Comparison of ENCODE assay signal across 38 cellular contexts in the genomic region with DNA sequence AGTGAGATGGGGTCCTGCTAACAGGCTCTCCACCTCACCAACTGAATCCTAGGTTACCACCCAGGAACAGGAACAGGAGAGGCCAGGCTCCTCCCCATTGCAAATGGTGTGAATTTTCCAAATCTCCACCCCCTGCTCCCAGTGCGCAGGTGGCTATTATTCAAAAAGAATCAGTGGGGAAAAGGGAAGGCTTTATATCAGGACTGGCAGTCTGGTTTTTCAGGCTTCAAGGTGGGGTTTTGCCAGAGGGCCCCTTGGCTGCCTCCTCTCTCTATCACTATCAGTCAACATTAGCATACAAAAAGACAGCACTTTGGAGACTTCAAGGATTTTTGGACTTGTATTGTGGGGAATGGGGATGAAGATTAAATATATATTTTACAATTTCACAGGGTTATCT.
"Had no signal": no experiment of that assay in that cellular context is flagged by ENCODE, and none has a peak within 500 bp of the region (broad histone marks: within the 10 kb centered on the region; RNA-seq: fewer than 3 reads in every experiment).

No MANE protein-coding gene starts in this region.

- H3K9me3 Mint-ChIP-seq: activated CD4-positive, alpha-beta T cell treated with anti-CD3 and anti-CD28 coated beads, Interleukin-2, amount 10 ng/mL, durations not matched to agents 7 days and 5 days; activated naive CD4-positive, alpha-beta T cell treated with anti-CD3 and anti-CD28 coated beads, Interleukin-2, amount 50 U/mL, for 24 hours; activated naive CD8-positive, alpha-beta T cell treated with anti-CD3 and anti-CD28 coated beads, Interleukin-2, amount 10 ng/mL, durations not matched to agents 7 days and 5 days; brain; T-helper 1 cell treated with Interleukin-12 subunit alpha and Interleukin-12 subunit beta and Interleukin-4 antibody, amounts not matched to agents 30 μg/mL and 1 μg/mL, for 36 hours had no signal

- H3K27me3 Mint-ChIP-seq: activated CD4-positive, alpha-beta memory T cell treated with anti-CD3 and anti-CD28 coated beads, Interleukin-2, amount 10 ng/mL, durations not matched to agents 7 days and 5 days; activated CD4-positive, alpha-beta T cell treated with anti-CD3 and anti-CD28 coated beads for 36 hours; activated CD4-positive, alpha-beta T cell treated with anti-CD3 and anti-CD28 coated beads, Interleukin-2, amount 10 ng/mL, durations not matched to agents 7 days and 5 days; activated CD8-positive, alpha-beta memory T cell treated with anti-CD3 and anti-CD28 coated beads, Interleukin-2, amount 10 ng/mL, durations not matched to agents 7 days and 5 days; activated naive CD4-positive, alpha-beta T cell treated with anti-CD3 and anti-CD28 coated beads, Interleukin-2, amount 10 ng/mL, durations not matched to agents 7 days and 5 days; activated naive CD4-positive, alpha-beta T cell treated with anti-CD3 and anti-CD28 coated beads, Interleukin-2, amount 50 U/mL, for 24 hours; activated naive CD8-positive, alpha-beta T cell; activated naive CD8-positive, alpha-beta T cell treated with anti-CD3 and anti-CD28 coated beads, Interleukin-2, amount 10 ng/mL, durations not matched to agents 7 days and 5 days; activated naive CD8-positive, alpha-beta T cell treated with anti-CD3 and anti-CD28 coated beads, Interleukin-2, amount 50 U/mL, for 24 hours; activated T-cell treated with anti-CD3 and anti-CD28 coated beads, Interleukin-2, amount 50 U/mL, for 24 hours; central memory CD8-positive, alpha-beta T cell had no signal

- H3K36me3 Mint-ChIP-seq: activated CD8-positive, alpha-beta memory T cell treated with anti-CD3 and anti-CD28 coated beads, Interleukin-2, amount 10 ng/mL, durations not matched to agents 7 days and 5 days; activated naive CD4-positive, alpha-beta T cell treated with anti-CD3 and anti-CD28 coated beads, Interleukin-2, amount 10 ng/mL, durations not matched to agents 7 days and 5 days; activated naive CD4-positive, alpha-beta T cell treated with anti-CD3 and anti-CD28 coated beads, Interleukin-2, amount 50 U/mL, for 24 hours; activated naive CD8-positive, alpha-beta T cell; activated naive CD8-positive, alpha-beta T cell treated with anti-CD3 and anti-CD28 coated beads, Interleukin-2, amount 10 ng/mL, durations not matched to agents 7 days and 5 days; brain had no signal

- FAIRE-seq: bronchial epithelial cell, TTC549 had no signal

- H3K4me1 Mint-ChIP-seq: activated CD4-positive, alpha-beta memory T cell treated with anti-CD3 and anti-CD28 coated beads, Interleukin-2, amount 10 ng/mL, durations not matched to agents 7 days and 5 days; activated CD4-positive, alpha-beta T cell treated with anti-CD3 and anti-CD28 coated beads for 36 hours; activated CD4-positive, alpha-beta T cell treated with anti-CD3 and anti-CD28 coated beads, Interleukin-2, amount 10 ng/mL, durations not matched to agents 7 days and 5 days; activated CD8-positive, alpha-beta memory T cell treated with anti-CD3 and anti-CD28 coated beads, Interleukin-2, amount 10 ng/mL, durations not matched to agents 7 days and 5 days; activated naive CD4-positive, alpha-beta T cell treated with anti-CD3 and anti-CD28 coated beads, Interleukin-2, amount 10 ng/mL, durations not matched to agents 7 days and 5 days; activated naive CD4-positive, alpha-beta T cell treated with anti-CD3 and anti-CD28 coated beads, Interleukin-2, amount 50 U/mL, for 24 hours; activated naive CD8-positive, alpha-beta T cell treated with anti-CD3 and anti-CD28 coated beads, Interleukin-2, amount 10 ng/mL, durations not matched to agents 7 days and 5 days; activated naive CD8-positive, alpha-beta T cell treated with anti-CD3 and anti-CD28 coated beads, Interleukin-2, amount 50 U/mL, for 24 hours; brain; central memory CD8-positive, alpha-beta T cell had no signal

- H3K27ac ChIP-seq: ascending aorta, cardiac muscle cell, VCaP had no signal

- ATAC-seq: activated CD4-positive, alpha-beta T cell treated with anti-CD3 and anti-CD28 coated beads for 36 hours; activated CD4-positive, CD25-positive, alpha-beta regulatory T cell treated with anti-CD3 and anti-CD28 coated beads, Interleukin-2, amount 50 U/mL, for 24 hours; activated CD8-positive, alpha-beta memory T cell treated with anti-CD3 and anti-CD28 coated beads, Interleukin-2, amount 10 ng/mL, durations not matched to agents 7 days and 5 days; activated CD8-positive, alpha-beta T cell treated with anti-CD3 and anti-CD28 coated beads, Interleukin-2, amount 10 ng/mL, durations not matched to agents 7 days and 5 days; activated naive CD8-positive, alpha-beta T cell treated with anti-CD3 and anti-CD28 coated beads, Interleukin-2, amount 50 U/mL, for 24 hours had no signal

- H3K27me3 ChIP-seq: ascending aorta, cardiac muscle cell had no signal

- H3K9me3 ChIP-seq: ascending aorta had no signal

- H3K4me3 Mint-ChIP-seq: activated CD4-positive, alpha-beta memory T cell treated with anti-CD3 and anti-CD28 coated beads, Interleukin-2, amount 10 ng/mL, durations not matched to agents 7 days and 5 days; activated CD4-positive, alpha-beta T cell treated with anti-CD3 and anti-CD28 coated beads for 36 hours; activated CD4-positive, alpha-beta T cell treated with anti-CD3 and anti-CD28 coated beads, Interleukin-2, amount 10 ng/mL, durations not matched to agents 7 days and 5 days; activated CD8-positive, alpha-beta memory T cell treated with anti-CD3 and anti-CD28 coated beads, Interleukin-2, amount 10 ng/mL, durations not matched to agents 7 days and 5 days; activated CD8-positive, alpha-beta T cell treated with anti-CD3 and anti-CD28 coated beads, Interleukin-2, amount 10 ng/mL, durations not matched to agents 7 days and 5 days; activated naive CD4-positive, alpha-beta T cell treated with anti-CD3 and anti-CD28 coated beads, Interleukin-2, amount 10 ng/mL, durations not matched to agents 7 days and 5 days; activated naive CD4-positive, alpha-beta T cell treated with anti-CD3 and anti-CD28 coated beads, Interleukin-2, amount 50 U/mL, for 24 hours; activated naive CD8-positive, alpha-beta T cell; activated naive CD8-positive, alpha-beta T cell treated with anti-CD3 and anti-CD28 coated beads, Interleukin-2, amount 10 ng/mL, durations not matched to agents 7 days and 5 days; activated naive CD8-positive, alpha-beta T cell treated with anti-CD3 and anti-CD28 coated beads, Interleukin-2, amount 50 U/mL, for 24 hours; activated T-cell treated with anti-CD3 and anti-CD28 coated beads, Interleukin-2, amount 50 U/mL, for 24 hours; brain; central memory CD8-positive, alpha-beta T cell; T-helper 1 cell treated with Interleukin-12 subunit alpha and Interleukin-12 subunit beta and Interleukin-4 antibody, amounts not matched to agents 30 μg/mL and 1 μg/mL, for 36 hours; T-helper 2 cell treated with Interferon-gamma antibody and Interleukin-4, amounts not matched to agents 5 μg/mL and 100 μg/mL, for 36 hours had no signal

- H3K36me3 ChIP-seq: ascending aorta, cardiac muscle cell had no signal

- DNase-seq: activated CD4-positive, alpha-beta memory T cell treated with anti-CD3 and anti-CD28 coated beads, Interleukin-2, amount 10 ng/mL, durations not matched to agents 7 days and 5 days; activated CD4-positive, alpha-beta T cell treated with anti-CD3 and anti-CD28 coated beads for 1 hour; activated CD4-positive, alpha-beta T cell treated with anti-CD3 and anti-CD28 coated beads for 36 hours; activated CD4-positive, alpha-beta T cell treated with anti-CD3 and anti-CD28 coated beads for 48 hours; activated CD4-positive, alpha-beta T cell treated with anti-CD3 and anti-CD28 coated beads, Interleukin-2, amount 10 ng/mL, durations not matched to agents 7 days and 5 days; activated CD4-positive, alpha-beta T cell treated with anti-CD3 and anti-CD28 coated beads, Interleukin-2, amount 50 U/mL, for 48 hours; activated CD4-positive, CD25-positive, alpha-beta regulatory T cell; activated CD8-positive, alpha-beta memory T cell treated with anti-CD3 and anti-CD28 coated beads for 24 hours; activated CD8-positive, alpha-beta memory T cell treated with anti-CD3 and anti-CD28 coated beads, Interleukin-2, amount 10 ng/mL, durations not matched to agents 7 days and 5 days; activated CD8-positive, alpha-beta memory T cell treated with anti-CD3 and anti-CD28 coated beads, Interleukin-2, amount 50 U/mL, for 48 hours; activated CD8-positive, alpha-beta T cell treated with anti-CD3 and anti-CD28 coated beads, Interleukin-2, amount 10 ng/mL, durations not matched to agents 7 days and 5 days; activated effector memory CD4-positive, alpha-beta T cell treated with Interleukin-2 at 50 U/mL for 16 hours; activated gamma-delta T cell; activated naive CD4-positive, alpha-beta T cell treated with anti-CD3 and anti-CD28 coated beads, Interleukin-2, amount 10 ng/mL, durations not matched to agents 7 days and 5 days; activated naive CD4-positive, alpha-beta T cell treated with Interleukin-2 at 50 U/mL for 16 hours; activated naive CD8-positive, alpha-beta T cell treated with anti-CD3 and anti-CD28 coated beads, Interleukin-2, amount 10 ng/mL, durations not matched to agents 7 days and 5 days; activated naive CD8-positive, alpha-beta T cell treated with anti-CD3 and anti-CD28 coated beads, Interleukin-2, amount 50 U/mL, for 24 hours; activated T-cell treated with anti-CD3 and anti-CD28 coated beads, Interleukin-2, amount 50 U/mL, for 24 hours; activated T-cell treated with anti-CD3 and anti-CD28 coated beads, Interleukin-2, amount 50 U/mL, for 48 hours; amygdala; anterior cingulate cortex; caudate nucleus; cerebellar nuclear complex; T-helper 2 cell; T-helper 9 cell had no signal

- H3K4me3 ChIP-seq: ascending aorta, cardiac muscle cell had no signal

- H3K4me1 ChIP-seq: ascending aorta had no signal

- H3K27ac Mint-ChIP-seq: activated CD4-positive, alpha-beta memory T cell treated with anti-CD3 and anti-CD28 coated beads, Interleukin-2, amount 10 ng/mL, durations not matched to agents 7 days and 5 days; activated CD4-positive, alpha-beta T cell treated with anti-CD3 and anti-CD28 coated beads for 36 hours; activated CD4-positive, alpha-beta T cell treated with anti-CD3 and anti-CD28 coated beads, Interleukin-2, amount 10 ng/mL, durations not matched to agents 7 days and 5 days; activated CD8-positive, alpha-beta memory T cell treated with anti-CD3 and anti-CD28 coated beads, Interleukin-2, amount 10 ng/mL, durations not matched to agents 7 days and 5 days; activated CD8-positive, alpha-beta T cell treated with anti-CD3 and anti-CD28 coated beads, Interleukin-2, amount 10 ng/mL, durations not matched to agents 7 days and 5 days; activated naive CD4-positive, alpha-beta T cell treated with anti-CD3 and anti-CD28 coated beads, Interleukin-2, amount 10 ng/mL, durations not matched to agents 7 days and 5 days; activated naive CD4-positive, alpha-beta T cell treated with anti-CD3 and anti-CD28 coated beads, Interleukin-2, amount 50 U/mL, for 24 hours; activated naive CD8-positive, alpha-beta T cell; activated naive CD8-positive, alpha-beta T cell treated with anti-CD3 and anti-CD28 coated beads, Interleukin-2, amount 10 ng/mL, durations not matched to agents 7 days and 5 days; activated naive CD8-positive, alpha-beta T cell treated with anti-CD3 and anti-CD28 coated beads, Interleukin-2, amount 50 U/mL, for 24 hours; activated T-cell treated with anti-CD3 and anti-CD28 coated beads, Interleukin-2, amount 50 U/mL, for 24 hours; activated T-helper 2 cell treated with anti-CD3 and anti-CD28 coated beads, Interferon-gamma antibody, Interleukin-2, Interleukin-4, amounts not matched to agents 10 μg/mL and 5 μg/mL and 100 μg/mL, durations not matched to agents 14 hours and 24 hours and 36 hours; brain; T-helper 1 cell treated with Interleukin-12 subunit alpha and Interleukin-12 subunit beta and Interleukin-4 antibody, amounts not matched to agents 30 μg/mL and 1 μg/mL, for 36 hours; T-helper 2 cell treated with Interferon-gamma antibody and Interleukin-4, amounts not matched to agents 5 μg/mL and 100 μg/mL, for 36 hours had no signal
